In genomic region chr20:37348643-37349516, GRCh38 we compare ENCODE assay signal across 12 cellular contexts. TPM values are rescaled to one million over a fixed set of nuclear protein-coding genes. Genes with fewer than 3 reads are reported as not detected.
DNase-seq lines count a peak whose midpoint lies in the region; ATAC-seq and TF ChIP-seq lines count a peak whose summit lies in the region.
"Had no signal": no experiment of that assay in that cellular context is flagged by ENCODE, and none has a peak within 500 bp of the region (broad histone marks: within the 10 kb centered on the region; RNA-seq: fewer than 3 reads in every experiment).

No MANE protein-coding gene starts in this region.

- peaks cover 6% of the 10 kb centered on the region for H3K36me3 Mint-ChIP-seq in stimulated activated effector memory CD8-positive, alpha-beta T cell treated with anti-CD3 and anti-CD28 coated beads, Interleukin-12 subunit alpha, Interleukin-12 subunit beta, amount 100 ng/mL, for 72 hours
- H3K36me3 Mint-ChIP-seq in activated T-cell treated with anti-CD3 and anti-CD28 coated beads, Interleukin-2, amount 50 U/mL, for 72 hours (ENCODE audit: insufficient read depth in 2 of 2) = no peaks in the 10 kb centered on the region

- 88% methylated on average over 7 of the region's 7 CpGs for WGBS in esophagus muscularis mucosa

- H3K36me3 ChIP-seq in esophagus muscularis mucosa = peaks cover 0 to 31% (median 14%) of the 10 kb centered on the region in 4 donors

- H3K4me1 Mint-ChIP-seq in stimulated activated effector memory CD8-positive, alpha-beta T cell treated with anti-CD3 and anti-CD28 coated beads, Interleukin-12 subunit alpha, Interleukin-12 subunit beta, amount 100 ng/mL, for 72 hours = peaks cover 49% of the 10 kb centered on the region
- H3K4me1 Mint-ChIP-seq in activated T-cell treated with anti-CD3 and anti-CD28 coated beads, Interleukin-2, amount 50 U/mL, for 72 hours (ENCODE audit: low read depth) = peaks cover 17% of the 10 kb centered on the region

- POLR2A ChIA-PET in RWPE1 (lab: Yijun Ruan, JAX; ENCODE audit: low non-redundant PET) = interaction anchor here (0.6 kb wide), 1 partner anchor 14 kb away, joined by 3 read pairs; no protein-coding TSS in a partner anchor

- H3K4me3 Mint-ChIP-seq in stimulated activated effector memory CD8-positive, alpha-beta T cell treated with anti-CD3 and anti-CD28 coated beads, Interleukin-12 subunit alpha, Interleukin-12 subunit beta, amount 100 ng/mL, for 72 hours = no peak overlapping the region
- no peak overlapping the region for H3K4me3 Mint-ChIP-seq in activated T-cell treated with anti-CD3 and anti-CD28 coated beads, Interleukin-2, amount 50 U/mL, for 72 hours

- no peak for ATAC-seq in stimulated activated effector memory CD8-positive, alpha-beta T cell treated with anti-CD3 and anti-CD28 coated beads, Interleukin-12 subunit alpha, Interleukin-12 subunit beta, amount 100 ng/mL, for 72 hours
- ATAC-seq in HG03378 (IDR thresholded peaks at IDR 0.05; ENCODE audit: unreplicated experiment) (no peak), HG02885 (IDR thresholded peaks at IDR 0.05; ENCODE audit: poor library complexity, unreplicated experiment) (no peak)
- no peak for ATAC-seq in activated T-cell treated with anti-CD3 and anti-CD28 coated beads, Interleukin-2, amount 50 U/mL, for 72 hours (replicated peaks in 1 of 2)
- ATAC-seq: left ventricle myocardium superior had no signal

- H3K27ac ChIP-seq in RWPE1 (peak overlapping the region; percentile 86), esophagus muscularis mucosa (replicated peaks in 1 of 4) (peak overlapping the region in 3 of 4 donors; percentile 31 to 91 (median 86))

- no peak for TF ChIP-seq EP300 in esophagus muscularis mucosa (IDR thresholded peaks at IDR 0.05)

- H3K27me3 ChIP-seq in esophagus muscularis mucosa = peaks cover 0 to 10% (median 0%) of the 10 kb centered on the region in 4 donors

- H3K9me3 Mint-ChIP-seq in stimulated activated effector memory CD8-positive, alpha-beta T cell treated with anti-CD3 and anti-CD28 coated beads, Interleukin-12 subunit alpha, Interleukin-12 subunit beta, amount 100 ng/mL, for 72 hours = no peaks in the 10 kb centered on the region
- peaks cover 0 to 2% of the 10 kb centered on the region in 2 donors for H3K9me3 Mint-ChIP-seq in activated T-cell treated with anti-CD3 and anti-CD28 coated beads, Interleukin-2, amount 50 U/mL, for 72 hours

- DNase-seq in D341Med (ENCODE audit: low spot score) = peak; percentile 17
- no peak for DNase-seq in RWPE1 (ENCODE audit: low spot score)
- no peak for DNase-seq in esophagus muscularis mucosa (ENCODE audit: extremely low spot score)
- no peak for DNase-seq in stimulated activated effector memory CD8-positive, alpha-beta T cell treated with anti-CD3 and anti-CD28 coated beads, Interleukin-12 subunit alpha, Interleukin-12 subunit beta, amount 100 ng/mL, for 72 hours (ENCODE audit: low spot score in 2 of 2)
- DNase-seq in activated CD4-positive, alpha-beta T cell treated with anti-CD3 and anti-CD28 coated beads for 48 hours = no peak
- no peak for DNase-seq in activated T-cell treated with anti-CD3 and anti-CD28 coated beads, Interleukin-2, amount 50 U/mL, for 72 hours
- DNase-seq: glutamatergic neuron, left ventricle myocardium superior, NCI-H1105, NCI-H524 treated with DMSO at 0.1 percent for 48 hours had no signal

- CTCF ChIA-PET in RWPE1 (lab: Yijun Ruan, JAX) = interaction anchor here (0.7 to 1.5 kb wide), 2 partner anchors 53 to 59 kb away, joined by 3 to 5 read pairs; partner anchors contain the start of gene MANBAL

- H3K4me3 ChIP-seq in esophagus muscularis mucosa = no peak overlapping the region

- intact Hi-C loops in esophagus muscularis mucosa (cut with DNase I) = loop anchor here (5.0 kb wide), 2 partner anchors 33 to 57 kb away; no protein-coding TSS in a partner anchor

- no peaks in the 10 kb centered on the region for H3K9me3 ChIP-seq in esophagus muscularis mucosa

- TF ChIP-seq CTCF in RWPE1 (conservative IDR thresholded peaks at IDR 0.05; ENCODE audit: low read depth) = no peak
- TF ChIP-seq CTCF in esophagus muscularis mucosa (IDR thresholded peaks at IDR 0.05) = no peak

- H3K27me3 Mint-ChIP-seq in activated T-cell treated with anti-CD3 and anti-CD28 coated beads, Interleukin-2, amount 50 U/mL, for 72 hours (ENCODE audit: low read depth) = no peaks in the 10 kb centered on the region

- peaks cover 4 to 77% (median 44%) of the 10 kb centered on the region in 4 donors for H3K4me1 ChIP-seq in esophagus muscularis mucosa

- no peak for TF ChIP-seq POLR2A in esophagus muscularis mucosa (IDR thresholded peaks at IDR 0.05; ENCODE audit: low read depth)

- H3K27ac Mint-ChIP-seq in stimulated activated effector memory CD8-positive, alpha-beta T cell treated with anti-CD3 and anti-CD28 coated beads, Interleukin-12 subunit alpha, Interleukin-12 subunit beta, amount 100 ng/mL, for 72 hours = peak overlapping the region; percentile 79
- no peak overlapping the region for H3K27ac Mint-ChIP-seq in activated T-cell treated with anti-CD3 and anti-CD28 coated beads, Interleukin-2, amount 50 U/mL, for 72 hours

RNA-seq across cellular contexts. Expression of gene SRC, which starts 2.9 kb away (rescaled TPM):
- total RNA-seq in esophagus muscularis mucosa = 10 to 100 TPM; 27.5 to 52.2 (median 42.3) TPM
- total RNA-seq in activated T-cell treated with anti-CD3 and anti-CD28 coated beads, Interleukin-2, amount 50 U/mL, for 72 hours = 1 to 10 TPM; 5.1 to 6.2 TPM

RNA-seq across cellular contexts. Expression of gene MANBAL, which starts 59.4 kb away (rescaled TPM):
- 10 to 100 TPM; 38.3 to 56.3 (median 47.3) TPM for total RNA-seq in esophagus muscularis mucosa
- 10 to 100 TPM; 15.6 to 19.6 TPM for total RNA-seq in activated T-cell treated with anti-CD3 and anti-CD28 coated beads, Interleukin-2, amount 50 U/mL, for 72 hours
